10 cellular contexts compared by ENCODE assay signal in the genomic region with DNA sequence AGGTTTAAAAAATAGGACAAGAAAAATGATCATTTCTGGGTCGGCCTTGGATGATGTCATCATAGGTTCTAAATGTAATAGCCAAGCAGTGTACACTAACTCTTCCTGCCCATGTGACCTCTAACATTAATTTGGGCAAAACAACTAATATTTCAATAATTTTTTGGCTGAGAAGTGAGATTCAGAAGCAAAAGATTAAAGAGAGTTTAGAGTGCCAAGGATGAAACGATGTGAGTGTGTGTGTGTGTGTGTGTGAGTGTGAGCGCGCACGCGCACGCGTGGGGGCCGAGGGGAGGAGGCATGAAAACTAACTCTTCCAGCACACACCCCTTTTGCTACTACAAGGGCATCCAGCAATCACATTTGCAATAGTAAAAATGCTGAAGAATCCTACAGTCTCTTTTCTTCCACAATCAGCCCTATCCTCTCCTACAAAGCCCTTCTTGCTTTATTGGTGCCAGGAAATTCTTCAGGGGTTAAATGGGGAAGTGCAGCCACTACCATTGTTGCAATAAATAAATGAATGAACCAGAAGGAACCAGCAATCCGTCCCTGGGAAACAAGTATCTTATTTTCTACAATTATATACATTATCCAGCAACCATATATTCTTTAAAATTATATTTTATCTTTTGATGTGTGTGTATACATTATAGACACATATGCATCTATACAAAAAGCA. TPM values are rescaled to one million over a fixed set of nuclear protein-coding genes. Genes with fewer than 3 reads are reported as not detected.
A peak's percentile ranks its signal among the peaks of the same experiment; 100 is the strongest.
DNase-seq lines count a peak whose midpoint lies in the region; ATAC-seq and TF ChIP-seq lines count a peak whose summit lies in the region.
"Had no signal": no experiment of that assay in that cellular context is flagged by ENCODE, and none has a peak within 500 bp of the region (broad histone marks: within the 10 kb centered on the region; RNA-seq: fewer than 3 reads in every experiment).

No MANE protein-coding gene starts in this region.

- DNase-seq in Ammon's horn (ENCODE audit: low spot score) = peak; percentile 82
- peak; percentile 61 to 67 for DNase-seq in SJCRH30
- DNase-seq in fibroblast of the aortic adventitia (ENCODE audit: low read depth) = peak; percentile 74
- peak; percentile 24 for DNase-seq in occipital lobe (lab: John Stamatoyannopoulos, UW)
- no peak for DNase-seq in DMS 273 treated with DMSO at 0.1 percent for 48 hours (lab: John Stamatoyannopoulos, UW)
- DNase-seq in HUDEP-2 (lab: John Stamatoyannopoulos, UW; ENCODE audit: unreplicated experiment in 76 of 76) = no peak
- DNase-seq in NCI-H69 (lab: John Stamatoyannopoulos, UW) = no peak
- DNase-seq: activated effector memory CD4-positive, alpha-beta T cell treated with anti-CD3 and anti-CD28 coated beads, Interleukin-2, amount 50 U/mL, for 16 hours; naive thymus-derived CD4-positive, alpha-beta T cell had no signal

- H3K4me3 ChIP-seq in SJCRH30 = peak overlapping the region; percentile 55
- H3K4me3 ChIP-seq in fibroblast of the aortic adventitia (ENCODE audit: low read depth, low read length) = peak overlapping the region; percentile 71

- H3K9me3 ChIP-seq in SJCRH30 (replicated peaks) = no peaks in the 10 kb centered on the region

- no peak for TF ChIP-seq CTCF in fibroblast of the aortic adventitia (IDR thresholded peaks at IDR 0.05; ENCODE audit: insufficient read depth, low read length)

- H3K4me1 ChIP-seq in SJCRH30 = peaks cover 9% of the 10 kb centered on the region

- ATAC-seq in HG03025 (IDR thresholded peaks at IDR 0.05; ENCODE audit: low FRiP score, unreplicated experiment) = no peak
- ATAC-seq: naive thymus-derived CD4-positive, alpha-beta T cell had no signal

- no peaks in the 10 kb centered on the region for H3K27me3 ChIP-seq in SJCRH30

- peak overlapping the region; percentile 12 for H3K27ac ChIP-seq in SJCRH30

- no peaks in the 10 kb centered on the region for H3K36me3 ChIP-seq in SJCRH30

RNA-seq across cellular contexts. Expression of a gene that starts 52.9 kb away (rescaled TPM):
- total RNA-seq in SJCRH30 (2014; rRNA removed; shearing (Covaris generic)) = 172 and 184 TPM in 2 replicates
- total RNA-seq in fibroblast of the aortic adventitia (ENCODE audit: low replicate concordance) = 163 and 215 TPM in 2 replicates
- 266 TPM for total RNA-seq in occipital lobe

Comparison
In these comparisons a context has a peak if more than half of its experiments do, and no peak if none do; other contexts are left out.
1. DNase-seq: peak in Ammon's horn (single experiment), SJCRH30 (2 of 2), fibroblast of the aortic adventitia (single experiment) and occipital lobe (single experiment); none in DMS 273 treated with DMSO at 0.1 percent for 48 hours (single experiment), HUDEP-2 (0 of 76) and NCI-H69 (single experiment).